Comparison of ENCODE assay signal across 8 cellular contexts in genomic region chr2:28870146-28870891, GRCh38. TPM values are rescaled to one million over a fixed set of nuclear protein-coding genes. Genes with fewer than 3 reads are reported as not detected.
DNase-seq lines count a peak whose midpoint lies in the region; ATAC-seq and TF ChIP-seq lines count a peak whose summit lies in the region.

TSS of gene TRMT61B (minus strand) at chr2:28870309. CDS start at chr2:28870277, 32 bp downstream.

- peak within 1 kb of the TSS; percentile 94 for H3K4me3 Mint-ChIP-seq in activated CD4-positive, alpha-beta T cell treated with anti-CD3 and anti-CD28 coated beads for 36 hours
- H3K4me3 Mint-ChIP-seq in chondrocyte (ENCODE audit: unreplicated experiment), result peak within 1 kb of the TSS; percentile 98

- H4K20me1 ChIP-seq in BLaER1, result peaks cover 35% of the 10 kb centered on the region

- H3K36me3 ChIP-seq in BLaER1 (peaks cover 17% of the 10 kb centered on the region), kidney epithelial cell (ENCODE audit: control insufficient read depth, insufficient read depth, low read length) (no peaks in the 10 kb centered on the region)

- TF ChIP-seq CTCF in chondrocyte (IDR thresholded peaks at IDR 0.05) (no peak), kidney epithelial cell (IDR thresholded peaks at IDR 0.05; ENCODE audit: insufficient read depth, low read length, poor library complexity, severe bottlenecking) (no peak)

- H3K4me2 ChIP-seq in BLaER1, result peak within 1 kb of the TSS; percentile 94

- peaks cover 40% of the 10 kb centered on the region for H3K4me1 ChIP-seq in BLaER1

- H3K9ac ChIP-seq in BLaER1, result peak within 1 kb of the TSS; percentile 86

- H3K9me3 Mint-ChIP-seq in activated CD4-positive, alpha-beta T cell treated with anti-CD3 and anti-CD28 coated beads for 36 hours (ENCODE audit: low read depth), result no peaks in the 10 kb centered on the region
- no peaks in the 10 kb centered on the region for H3K9me3 Mint-ChIP-seq in chondrocyte (ENCODE audit: low read depth)

- DNase-seq in NCI-H524 treated with DMSO at 0.1 percent for 48 hours (lab: John Stamatoyannopoulos, UW), result peak; percentile 67
- peak; percentile 98 for DNase-seq in activated CD4-positive, alpha-beta T cell treated with anti-CD3 and anti-CD28 coated beads for 36 hours
- peak; percentile 99 for DNase-seq in chondrocyte (ENCODE audit: low spot score)
- DNase-seq in kidney epithelial cell (ENCODE audit: low read depth), result peak; percentile 80
- DNase-seq in stimulated activated CD4-positive, alpha-beta T cell treated with anti-CD3 and anti-CD28 coated beads, Interleukin-15, amount 100 ng/mL, for 24 hours, result peak; percentile 98

- no peaks in the 10 kb centered on the region for H3K9me3 ChIP-seq in BLaER1

- CTCF ChIA-PET in activated CD4-positive, alpha-beta T cell treated with anti-CD3 and anti-CD28 coated beads for 36 hours (lab: Charles Lee), result interaction anchor here (0.7 to 2.0 kb wide), 9 partner anchors 9 to 303 kb away, joined by 3 to 8 read pairs (median 3); partner anchors contain the start of gene WDR43

- intact Hi-C loops in activated CD4-positive, alpha-beta T cell treated with anti-CD3 and anti-CD28 coated beads for 36 hours (cut with DNase I, micrococcal nuclease), result loop anchor here (1.0 to 5.0 kb wide), 8 partner anchors 24 to 1276 kb away; partner anchors contain the start of genes SPDYA (in 2 of the 2), WDR43 (in 2 of the 2), FOSL2 (in 1 of the 2) and PPP1CB (in 1 of the 2)

- H3K4me3 ChIP-seq in BLaER1 (peak within 1 kb of the TSS; percentile 77), kidney epithelial cell (ENCODE audit: low read depth, low read length) (peak within 1 kb of the TSS; percentile 86)

- H3K4me1 Mint-ChIP-seq in activated CD4-positive, alpha-beta T cell treated with anti-CD3 and anti-CD28 coated beads for 36 hours, result peaks cover 25% of the 10 kb centered on the region
- H3K4me1 Mint-ChIP-seq in chondrocyte (ENCODE audit: low read depth), result peaks cover 32% of the 10 kb centered on the region

- peak; percentile 94 for ATAC-seq in GM19324 (IDR thresholded peaks at IDR 0.05; ENCODE audit: low FRiP score, unreplicated experiment)
- ATAC-seq in HG03460 (IDR thresholded peaks at IDR 0.05; ENCODE audit: unreplicated experiment), result peak; percentile 97
- peak; percentile 99 for ATAC-seq in activated CD4-positive, alpha-beta T cell treated with anti-CD3 and anti-CD28 coated beads for 36 hours

- peak within 1 kb of the TSS; percentile 68 for H3K27ac ChIP-seq in BLaER1

- peaks cover 12% of the 10 kb centered on the region for H3K36me3 Mint-ChIP-seq in activated CD4-positive, alpha-beta T cell treated with anti-CD3 and anti-CD28 coated beads for 36 hours (ENCODE audit: low read depth)
- no peaks in the 10 kb centered on the region for H3K36me3 Mint-ChIP-seq in chondrocyte (ENCODE audit: low read depth)

- no peaks in the 10 kb centered on the region for H3K27me3 ChIP-seq in BLaER1
- H3K27me3 ChIP-seq in kidney epithelial cell (ENCODE audit: control insufficient read depth, insufficient read depth, low read length), result no peaks in the 10 kb centered on the region

- POLR2A ChIA-PET in activated CD4-positive, alpha-beta T cell treated with anti-CD3 and anti-CD28 coated beads for 36 hours (lab: Charles Lee), result interaction anchor here (0.5 to 1.3 kb wide), 6 partner anchors 14 to 118 kb away, joined by 3 to 12 read pairs (median 4); partner anchors contain the start of genes PPP1CB and WDR43

- no peaks in the 10 kb centered on the region for H3K27me3 Mint-ChIP-seq in activated CD4-positive, alpha-beta T cell treated with anti-CD3 and anti-CD28 coated beads for 36 hours
- H3K27me3 Mint-ChIP-seq in chondrocyte (ENCODE audit: low read depth), result peaks cover 5% of the 10 kb centered on the region

- H3K27ac Mint-ChIP-seq in activated CD4-positive, alpha-beta T cell treated with anti-CD3 and anti-CD28 coated beads for 36 hours, result peak within 1 kb of the TSS; percentile 97
- peak within 1 kb of the TSS; percentile 98 for H3K27ac Mint-ChIP-seq in chondrocyte (ENCODE audit: unreplicated experiment)

RNA-seq across cellular contexts. Expression of gene TRMT61B, which starts in this region (rescaled TPM):
- total RNA-seq in activated CD4-positive, alpha-beta T cell treated with anti-CD3 and anti-CD28 coated beads for 36 hours, result 10 to 100 TPM; 22.0 to 22.2 TPM
- total RNA-seq in chondrocyte (8.8 to 12.5 TPM (median 10.1 TPM) in 3 replicates), kidney epithelial cell (9.9 and 11.3 TPM in 2 replicates)

Comparison
In these comparisons a context has a peak if more than half of its experiments do, and no peak if none do; other contexts are left out.
1. Peak in every context shown above with its lines: DNase-seq, ATAC-seq, H3K4me3 ChIP-seq and H3K27ac ChIP-seq.